ENCODE assay signal across 28 cellular contexts in genomic region chr2:100279586-100280534, GRCh38. TPM values are rescaled to one million over a fixed set of nuclear protein-coding genes. Genes with fewer than 3 reads are reported as not detected.
"Had no signal": no experiment of that assay in that cellular context is flagged by ENCODE, and none has a peak within 500 bp of the region (broad histone marks: within the 10 kb centered on the region; RNA-seq: fewer than 3 reads in every experiment).

No MANE protein-coding gene starts in this region.

- H3K9me3 Mint-ChIP-seq: activated CD8-positive, alpha-beta T cell treated with anti-CD3 and anti-CD28 coated beads for 36 hours; activated naive CD4-positive, alpha-beta T cell treated with anti-CD3 and anti-CD28 coated beads, Interleukin-2, amount 50 U/mL, for 24 hours; activated naive CD8-positive, alpha-beta T cell treated with anti-CD3 and anti-CD28 coated beads, Interleukin-2, amount 50 U/mL, for 24 hours; activated T-cell treated with anti-CD3 and anti-CD28 coated beads, Interleukin-2, amount 50 U/mL, for 4 hours; activated T-helper 17 cell treated with anti-CD3 and anti-CD28 coated beads, Interleukin-2, amount 50 U/mL, for 72 hours; effector memory CD8-positive, alpha-beta T cell; naive B cell; nephron progenitor cell; stimulated activated naive CD8-positive, alpha-beta T cell treated with anti-CD3 and anti-CD28 coated beads, Interleukin-15, Interleukin-2, amounts not matched to agents 100 ng/mL and 50 ng/mL, for 24 hours; WTC11 had no signal

- H3K4me1 ChIP-seq: gastrocnemius medialis, parathyroid adenoma, psoas muscle had no signal

- H3K27ac Mint-ChIP-seq: activated CD8-positive, alpha-beta T cell treated with anti-CD3 and anti-CD28 coated beads for 36 hours; activated naive CD4-positive, alpha-beta T cell treated with anti-CD3 and anti-CD28 coated beads, Interleukin-2, amount 50 U/mL, for 24 hours; activated naive CD8-positive, alpha-beta T cell treated with anti-CD3 and anti-CD28 coated beads, Interleukin-2, amount 50 U/mL, for 24 hours; activated T-helper 17 cell treated with anti-CD3 and anti-CD28 coated beads, Interleukin-2, amount 50 U/mL, for 72 hours; effector memory CD8-positive, alpha-beta T cell; naive B cell; nephron progenitor cell; stimulated activated naive CD8-positive, alpha-beta T cell treated with anti-CD3 and anti-CD28 coated beads, Interleukin-15, Interleukin-2, amounts not matched to agents 100 ng/mL and 50 ng/mL, for 24 hours; T-helper 17 cell; WTC11 had no signal

- H3K4me3 Mint-ChIP-seq: activated CD8-positive, alpha-beta T cell treated with anti-CD3 and anti-CD28 coated beads for 36 hours; activated naive CD4-positive, alpha-beta T cell treated with anti-CD3 and anti-CD28 coated beads, Interleukin-2, amount 50 U/mL, for 24 hours; activated naive CD8-positive, alpha-beta T cell treated with anti-CD3 and anti-CD28 coated beads, Interleukin-2, amount 50 U/mL, for 24 hours; activated T-cell treated with anti-CD3 and anti-CD28 coated beads, Interleukin-2, amount 50 U/mL, for 4 hours; activated T-helper 17 cell treated with anti-CD3 and anti-CD28 coated beads, Interleukin-2, amount 50 U/mL, for 72 hours; effector memory CD8-positive, alpha-beta T cell; naive B cell; nephron progenitor cell; stimulated activated naive CD8-positive, alpha-beta T cell treated with anti-CD3 and anti-CD28 coated beads, Interleukin-15, Interleukin-2, amounts not matched to agents 100 ng/mL and 50 ng/mL, for 24 hours; T-helper 17 cell; WTC11 had no signal

- H3K4me1 Mint-ChIP-seq: activated naive CD4-positive, alpha-beta T cell treated with anti-CD3 and anti-CD28 coated beads, Interleukin-2, amount 50 U/mL, for 24 hours had no signal

- H3K4me3 ChIP-seq: body of pancreas, gastrocnemius medialis, psoas muscle, tibial nerve had no signal

- H3K36me3 ChIP-seq: gastrocnemius medialis, tibial nerve had no signal

- H3K27me3 ChIP-seq: body of pancreas, gastrocnemius medialis, tibial nerve had no signal

- FAIRE-seq: keratinocyte had no signal

- H3K9ac ChIP-seq: parathyroid adenoma had no signal

- DNase-seq: activated CD4-positive, alpha-beta T cell treated with anti-CD3 and anti-CD28 coated beads for 1 hour; activated CD4-positive, alpha-beta T cell treated with anti-CD3 and anti-CD28 coated beads, Interleukin-2, amount 50 U/mL, for 1 hour; activated naive CD8-positive, alpha-beta T cell treated with anti-CD3 and anti-CD28 coated beads, Interleukin-2, amount 50 U/mL, for 24 hours; activated T-cell treated with anti-CD3 and anti-CD28 coated beads, Interleukin-2, amount 50 U/mL, for 4 hours; anterior cingulate cortex; body of pancreas; cortex of kidney; effector memory CD8-positive, alpha-beta T cell; erythroblast; gastrocnemius medialis; glutamatergic neuron; left cardiac atrium; mammary epithelial cell; naive B cell; nephron progenitor cell; psoas muscle; right cardiac atrium; stimulated activated CD4-positive, alpha-beta T cell treated with anti-CD3 and anti-CD28 coated beads, Interleukin-2, amount 100 ng/mL, for 48 hours; substantia nigra; T-helper 17 cell had no signal

- H3K36me3 Mint-ChIP-seq: activated naive CD4-positive, alpha-beta T cell treated with anti-CD3 and anti-CD28 coated beads, Interleukin-2, amount 50 U/mL, for 24 hours; naive B cell; WTC11 had no signal

- H2AFZ ChIP-seq: parathyroid adenoma had no signal

- H3K9me3 ChIP-seq: body of pancreas, gastrocnemius medialis, psoas muscle, tibial nerve had no signal

- H3K27ac ChIP-seq: gastrocnemius medialis, parathyroid adenoma, psoas muscle had no signal

RNA-seq across cellular contexts. Expression of gene LONRF2, which starts 42.4 kb away (rescaled TPM):
- polyA plus RNA-seq: keratinocyte, mammary epithelial cell had no signal
